In genomic region chr7:121748546-121748945, GRCh38 we compare ENCODE assay signal across 36 cellular contexts.
"Had no signal": no experiment of that assay in that cellular context is flagged by ENCODE, and none has a peak within 500 bp of the region (broad histone marks: within the 10 kb centered on the region; RNA-seq: fewer than 3 reads in every experiment).

No MANE protein-coding gene starts in this region.

- H3K36me3 Mint-ChIP-seq: activated CD4-positive, alpha-beta memory T cell treated with anti-CD3 and anti-CD28 coated beads for 36 hours; activated naive CD4-positive, alpha-beta T cell treated with anti-CD3 and anti-CD28 coated beads, Interleukin-2, amount 50 U/mL, for 72 hours; activated naive CD8-positive, alpha-beta T cell treated with anti-CD3 and anti-CD28 coated beads for 36 hours had no signal

- H3K27me3 Mint-ChIP-seq: activated CD4-positive, alpha-beta memory T cell treated with anti-CD3 and anti-CD28 coated beads for 36 hours; activated CD4-positive, alpha-beta T cell treated with anti-CD3 and anti-CD28 coated beads, Interleukin-2, amount 10 ng/mL, durations not matched to agents 24 days and 14 days; activated CD8-positive, alpha-beta T cell treated with anti-CD3 and anti-CD28 coated beads for 36 hours; activated T-helper 17 cell treated with anti-CD3 and anti-CD28 coated beads, Interleukin-2, amount 50 U/mL, for 72 hours had no signal

- H3K9me3 ChIP-seq: adrenal gland, body of pancreas had no signal

- H3K4me3 ChIP-seq: adrenal gland, body of pancreas had no signal

- H3K4me1 Mint-ChIP-seq: activated B cell treated with CpG ODN at 0.5 μM for 24 hours; activated CD4-positive, alpha-beta T cell treated with anti-CD3 and anti-CD28 coated beads, Interleukin-2, amount 10 ng/mL, durations not matched to agents 24 days and 14 days; activated naive CD8-positive, alpha-beta T cell treated with anti-CD3 and anti-CD28 coated beads for 36 hours; activated T-helper 17 cell treated with anti-CD3 and anti-CD28 coated beads, Interleukin-2, amount 50 U/mL, for 72 hours had no signal

- ATAC-seq: activated CD8-positive, alpha-beta T cell treated with anti-CD3 and anti-CD28 coated beads for 36 hours; activated naive CD4-positive, alpha-beta T cell treated with anti-CD3 and anti-CD28 coated beads, Interleukin-2, amount 50 U/mL, for 72 hours; activated T-cell treated with anti-CD3 and anti-CD28 coated beads, Interleukin-2, amount 50 U/mL, for 4 hours; activated T-cell treated with anti-CD3 and anti-CD28 coated beads, Interleukin-2, amount 50 U/mL, for 72 hours; activated T-helper 17 cell treated with anti-CD3 and anti-CD28 coated beads, Interleukin-2, amount 50 U/mL, for 72 hours; body of pancreas had no signal

- H3K9me3 Mint-ChIP-seq: activated B cell treated with CpG ODN at 0.5 μM for 24 hours; activated CD4-positive, alpha-beta memory T cell treated with anti-CD3 and anti-CD28 coated beads for 36 hours; activated CD4-positive, alpha-beta T cell treated with anti-CD3 and anti-CD28 coated beads, Interleukin-2, amount 10 ng/mL, durations not matched to agents 24 days and 14 days; activated CD8-positive, alpha-beta T cell treated with anti-CD3 and anti-CD28 coated beads for 36 hours; activated naive CD4-positive, alpha-beta T cell treated with anti-CD3 and anti-CD28 coated beads, Interleukin-2, amount 50 U/mL, for 72 hours; activated naive CD8-positive, alpha-beta T cell treated with anti-CD3 and anti-CD28 coated beads for 36 hours; activated T-cell treated with anti-CD3 and anti-CD28 coated beads, Interleukin-2, amount 50 U/mL, for 4 hours; activated T-helper 1 cell treated with anti-CD3 and anti-CD28 coated beads, Interleukin-12 subunit alpha, Interleukin-12 subunit beta, Interleukin-2, Interleukin-4 antibody, amounts not matched to agents 30 ng/mL and 10 ng/mL and 1 ng/mL, durations not matched to agents 14 hours and 24 hours and 36 hours; activated T-helper 17 cell treated with anti-CD3 and anti-CD28 coated beads, Interleukin-2, amount 50 U/mL, for 72 hours; T-helper 1 cell treated with Interleukin-12 subunit alpha and Interleukin-12 subunit beta and Interleukin-4 antibody, amounts not matched to agents 30 μg/mL and 1 μg/mL, for 36 hours; T-helper 2 cell treated with Interferon-gamma antibody and Interleukin-4, amounts not matched to agents 5 μg/mL and 100 μg/mL, for 36 hours had no signal

- DNase-seq: activated B cell treated with CpG ODN at 0.5 μM for 24 hours; activated CD4-positive, alpha-beta memory T cell treated with anti-CD3 and anti-CD28 coated beads for 36 hours; activated CD4-positive, alpha-beta T cell treated with anti-CD3 and anti-CD28 coated beads for 4 hours; activated CD4-positive, alpha-beta T cell treated with anti-CD3 and anti-CD28 coated beads, Interleukin-2, amount 10 ng/mL, durations not matched to agents 24 days and 14 days; activated CD4-positive, alpha-beta T cell treated with anti-CD3 and anti-CD28 coated beads, Interleukin-2, amount 50 U/mL, for 1 hour; activated CD4-positive, alpha-beta T cell treated with anti-CD3 and anti-CD28 coated beads, Interleukin-2, amount 50 U/mL, for 4 hours; activated CD4-positive, CD25-positive, alpha-beta regulatory T cell treated with anti-CD3 and anti-CD28 coated beads, Interleukin-2, amount 50 U/mL, for 72 hours; activated CD8-positive, alpha-beta memory T cell treated with anti-CD3 and anti-CD28 coated beads, Interleukin-2, amount 50 U/mL, for 4 hours; activated CD8-positive, alpha-beta T cell treated with anti-CD3 and anti-CD28 coated beads for 36 hours; activated effector memory CD4-positive, alpha-beta T cell treated with anti-CD3 and anti-CD28 coated beads, Interleukin-2, amount 50 U/mL, for 16 hours; activated gamma-delta T cell treated with Interleukin-2 at 50 U/mL for 16 hours; activated naive CD4-positive, alpha-beta T cell; activated naive CD4-positive, alpha-beta T cell treated with anti-CD3 and anti-CD28 coated beads for 36 hours; activated naive CD4-positive, alpha-beta T cell treated with anti-CD3 and anti-CD28 coated beads, Interleukin-2, amount 50 U/mL, for 16 hours; activated naive CD8-positive, alpha-beta T cell treated with anti-CD3 and anti-CD28 coated beads for 36 hours; activated T-cell treated with anti-CD3 and anti-CD28 coated beads for 4 hours; activated T-cell treated with anti-CD3 and anti-CD28 coated beads, Interleukin-2, amount 50 U/mL, for 1 hour; activated T-cell treated with anti-CD3 and anti-CD28 coated beads, Interleukin-2, amount 50 U/mL, for 4 hours; activated T-cell treated with anti-CD3 and anti-CD28 coated beads, Interleukin-2, amount 50 U/mL, for 72 hours; adrenal gland; amniotic stem cell; aorta; body of pancreas; brain microvascular endothelial cell; central memory CD4-positive, alpha-beta T cell; T-helper 1 cell; T-helper 2 cell; T-helper 9 cell had no signal

- FAIRE-seq: astrocyte, TTC549 had no signal

- H3K4me1 ChIP-seq: adrenal gland, body of pancreas had no signal

- H3K27me3 ChIP-seq: adrenal gland, body of pancreas, brain microvascular endothelial cell had no signal

- H3K4me3 Mint-ChIP-seq: activated B cell treated with CpG ODN at 0.5 μM for 24 hours; activated CD4-positive, alpha-beta memory T cell treated with anti-CD3 and anti-CD28 coated beads for 36 hours; activated CD4-positive, alpha-beta T cell treated with anti-CD3 and anti-CD28 coated beads, Interleukin-2, amount 10 ng/mL, durations not matched to agents 24 days and 14 days; activated CD8-positive, alpha-beta T cell treated with anti-CD3 and anti-CD28 coated beads for 36 hours; activated naive CD4-positive, alpha-beta T cell treated with anti-CD3 and anti-CD28 coated beads for 36 hours; activated naive CD8-positive, alpha-beta T cell treated with anti-CD3 and anti-CD28 coated beads for 36 hours; activated T-cell treated with anti-CD3 and anti-CD28 coated beads, Interleukin-2, amount 50 U/mL, for 4 hours; activated T-cell treated with anti-CD3 and anti-CD28 coated beads, Interleukin-2, amount 50 U/mL, for 72 hours; activated T-helper 1 cell treated with anti-CD3 and anti-CD28 coated beads, Interleukin-12 subunit alpha, Interleukin-12 subunit beta, Interleukin-2, Interleukin-4 antibody, amounts not matched to agents 30 ng/mL and 10 ng/mL and 1 ng/mL, durations not matched to agents 14 hours and 24 hours and 36 hours; activated T-helper 17 cell treated with anti-CD3 and anti-CD28 coated beads, Interleukin-2, amount 50 U/mL, for 72 hours; T-helper 1 cell treated with Interleukin-12 subunit alpha and Interleukin-12 subunit beta and Interleukin-4 antibody, amounts not matched to agents 30 μg/mL and 1 μg/mL, for 36 hours; T-helper 2 cell treated with Interferon-gamma antibody and Interleukin-4, amounts not matched to agents 5 μg/mL and 100 μg/mL, for 36 hours had no signal

- H3K36me3 ChIP-seq: adrenal gland, brain microvascular endothelial cell had no signal

- H3K27ac Mint-ChIP-seq: activated B cell treated with CpG ODN at 0.5 μM for 24 hours; activated CD4-positive, alpha-beta memory T cell treated with anti-CD3 and anti-CD28 coated beads for 36 hours; activated CD4-positive, alpha-beta T cell treated with anti-CD3 and anti-CD28 coated beads, Interleukin-2, amount 10 ng/mL, durations not matched to agents 24 days and 14 days; activated CD8-positive, alpha-beta T cell treated with anti-CD3 and anti-CD28 coated beads for 36 hours; activated naive CD4-positive, alpha-beta T cell treated with anti-CD3 and anti-CD28 coated beads for 36 hours; activated naive CD4-positive, alpha-beta T cell treated with anti-CD3 and anti-CD28 coated beads, Interleukin-2, amount 50 U/mL, for 72 hours; activated naive CD8-positive, alpha-beta T cell treated with anti-CD3 and anti-CD28 coated beads for 36 hours; activated T-cell treated with anti-CD3 and anti-CD28 coated beads, Interleukin-2, amount 50 U/mL, for 72 hours; activated T-helper 1 cell treated with anti-CD3 and anti-CD28 coated beads, Interleukin-12 subunit alpha, Interleukin-12 subunit beta, Interleukin-2, Interleukin-4 antibody, amounts not matched to agents 30 ng/mL and 10 ng/mL and 1 ng/mL, durations not matched to agents 14 hours and 24 hours and 36 hours; activated T-helper 17 cell treated with anti-CD3 and anti-CD28 coated beads, Interleukin-2, amount 50 U/mL, for 72 hours; T-helper 1 cell treated with Interleukin-12 subunit alpha and Interleukin-12 subunit beta and Interleukin-4 antibody, amounts not matched to agents 30 μg/mL and 1 μg/mL, for 36 hours; T-helper 2 cell treated with Interferon-gamma antibody and Interleukin-4, amounts not matched to agents 5 μg/mL and 100 μg/mL, for 36 hours had no signal

- H3K27ac ChIP-seq: adrenal gland, body of pancreas, brain microvascular endothelial cell, VCaP had no signal
